ENCODE assay signal across 8 cellular contexts in genomic region chr4:81724925-81725329, GRCh38.
DNase-seq lines count a peak whose midpoint lies in the region; ATAC-seq and TF ChIP-seq lines count a peak whose summit lies in the region.

No MANE protein-coding gene starts in this region.

- no peaks in the 10 kb centered on the region for H3K36me3 Mint-ChIP-seq in activated T-helper 17 cell treated with anti-CD3 and anti-CD28 coated beads, Interleukin-2, amount 50 U/mL, for 72 hours (ENCODE audit: low read depth)

- H3K4me3 ChIP-seq in HEK293 (ENCODE audit: low read depth, low read length): no peak overlapping the region

- POLR2A ChIA-PET in HEK293 (lab: Yijun Ruan, JAX): no interaction called here

- no peaks in the 10 kb centered on the region for H3K9me3 ChIP-seq in HEK293 (ENCODE audit: control insufficient read depth, insufficient read depth, low read depth, low read length)

- CTCF ChIA-PET in HEK293 (lab: Yijun Ruan, JAX): interaction anchor here (0.6 kb wide), 1 partner anchor 981 kb away, joined by 4 read pairs; no protein-coding TSS in a partner anchor

- peaks cover 3% of the 10 kb centered on the region for H3K9me3 Mint-ChIP-seq in activated T-helper 17 cell treated with anti-CD3 and anti-CD28 coated beads, Interleukin-2, amount 50 U/mL, for 72 hours

- no peaks in the 10 kb centered on the region for H3K36me3 ChIP-seq in HEK293 (ENCODE audit: control insufficient read depth in 2 of 2, insufficient read depth in 1 of 2, low read length in 2 of 2)

- no peak for TF ChIP-seq CTCF in HEK293 (tag by site-specific recombination; IDR thresholded peaks at IDR 0.05)

- H3K4me1 Mint-ChIP-seq in activated T-helper 17 cell treated with anti-CD3 and anti-CD28 coated beads, Interleukin-2, amount 50 U/mL, for 72 hours: peaks cover 6% of the 10 kb centered on the region

- H3K27ac Mint-ChIP-seq in activated T-helper 17 cell treated with anti-CD3 and anti-CD28 coated beads, Interleukin-2, amount 50 U/mL, for 72 hours: peak overlapping the region; percentile 37

- H3K4me1 ChIP-seq in HEK293 (ENCODE audit: control insufficient read depth, insufficient read depth, low read length): peaks cover 7% of the 10 kb centered on the region; the same call in 1 of the 2 replicates

- H3K27ac ChIP-seq in HEK293 (ENCODE audit: extremely low read depth, low read depth, low read length): no peak overlapping the region

- DNase-seq in NCI-H187 treated with DMSO at 0.1 percent for 48 hours (lab: John Stamatoyannopoulos, UW) (peak; percentile 40), hypothalamus (lab: John Stamatoyannopoulos, UW) (peak in 38 of 51 donors; percentile 2 to 77 (median 39)), 8988T (no peak)
- DNase-seq in stimulated activated CD4-positive, alpha-beta T cell treated with anti-CD3 and anti-CD28 coated beads, Interleukin-1b, Interleukin-23, amount 100 ng/mL, for 24 hours (ENCODE audit: low read depth in 4 of 4, low spot score in 1 of 4): peak; percentile 17 to 51 (median 38)

- H3K27me3 Mint-ChIP-seq in activated T-helper 17 cell treated with anti-CD3 and anti-CD28 coated beads, Interleukin-2, amount 50 U/mL, for 72 hours: peaks cover 11% of the 10 kb centered on the region

- no peak overlapping the region for H3K4me3 Mint-ChIP-seq in activated T-helper 17 cell treated with anti-CD3 and anti-CD28 coated beads, Interleukin-2, amount 50 U/mL, for 72 hours

- peak; percentile 99 for ATAC-seq in GM18498 (IDR thresholded peaks at IDR 0.05; ENCODE audit: unreplicated experiment)
- ATAC-seq in activated T-helper 17 cell treated with anti-CD3 and anti-CD28 coated beads, Interleukin-2, amount 50 U/mL, for 72 hours (replicated peaks): peak; percentile 100
- no peak for ATAC-seq in SK-N-SH treated with all-trans-retinoic acid at 6 μM for 48 hours

TF ChIP-seq in HEK293, 187 proteins besides CTCF, POLR2A, EP300 and RAD21 (continues in another document):
- peak; percentile 92 for TF ChIP-seq SCRT2 (tag by site-specific recombination; IDR thresholded peaks at IDR 0.05)
- peak; percentile 47; the same call in 1 of the 2 replicates for TF ChIP-seq ZFHX2 (tag by site-specific recombination; conservative IDR thresholded peaks at IDR 0.05)
- no peak for TF ChIP-seq ZNF513 (tag by site-specific recombination; IDR thresholded peaks at IDR 0.05)
- no peak for TF ChIP-seq ZNF324 (tag by site-specific recombination; IDR thresholded peaks at IDR 0.05)
- TF ChIP-seq KLF10 (tag by site-specific recombination; IDR thresholded peaks at IDR 0.05): peak; percentile 66; the same call in 1 of the 2 replicates
- no peak for TF ChIP-seq KLF1 (tag by site-specific recombination; IDR thresholded peaks at IDR 0.05)
- peak; percentile 58 for TF ChIP-seq SP7 (tag by site-specific recombination; IDR thresholded peaks at IDR 0.05)
- peak; percentile 72 for TF ChIP-seq GLIS1 (tag by site-specific recombination; IDR thresholded peaks at IDR 0.05)
- TF ChIP-seq ZNF692 (tag by site-specific recombination; IDR thresholded peaks at IDR 0.05): 0 out of 2 replicates have a peak, but pooled peaks have one; percentile 16
- TF ChIP-seq TRIM28 (IDR thresholded peaks at IDR 0.05; ENCODE audit: borderline replicate concordance, low read length): peak; percentile 40; the same call in 1 of the 2 replicates
- TF ChIP-seq KLF9 (tag by site-specific recombination; IDR thresholded peaks at IDR 0.05; ENCODE audit: low read depth): no peak
- TF ChIP-seq ZNF629 (tag by site-specific recombination; IDR thresholded peaks at IDR 0.05): peak; percentile 61; the same call in 1 of the 2 replicates

TF ChIP-seq in SK-N-SH treated with all-trans-retinoic acid at 6 μM for 48 hours, 23 proteins besides CTCF, POLR2A, EP300 and RAD21:
- TF ChIP-seq ZNF8 (CRISPR knock-in tag; IDR thresholded peaks at IDR 0.05): no peak
- no peak for TF ChIP-seq ZC3H10 (CRISPR knock-in tag; IDR thresholded peaks at IDR 0.05)
- no peak for TF ChIP-seq CSDC2 (CRISPR knock-in tag; IDR thresholded peaks at IDR 0.05)
- TF ChIP-seq CSRNP3 (CRISPR knock-in tag; IDR thresholded peaks at IDR 0.05): no peak
- no peak for TF ChIP-seq SNAI2 (CRISPR knock-in tag; IDR thresholded peaks at IDR 0.05)
- no peak for TF ChIP-seq RARB (CRISPR knock-in tag; IDR thresholded peaks at IDR 0.05)
- no peak for TF ChIP-seq PPARA (CRISPR knock-in tag; IDR thresholded peaks at IDR 0.05; ENCODE audit: borderline replicate concordance)
- no peak for TF ChIP-seq TCF4 (CRISPR knock-in tag; IDR thresholded peaks at IDR 0.05; ENCODE audit: borderline replicate concordance)
- TF ChIP-seq POU6F1 (CRISPR knock-in tag; IDR thresholded peaks at IDR 0.05; ENCODE audit: borderline replicate concordance, low read depth): no peak
- no peak for TF ChIP-seq ZFP30 (CRISPR knock-in tag; IDR thresholded peaks at IDR 0.05)
- no peak for TF ChIP-seq BACH2 (CRISPR knock-in tag; IDR thresholded peaks at IDR 0.05; ENCODE audit: borderline replicate concordance)
- no peak for TF ChIP-seq TOX (CRISPR knock-in tag; IDR thresholded peaks at IDR 0.05; ENCODE audit: borderline replicate concordance)
- no peak for TF ChIP-seq CREB5 (CRISPR knock-in tag; IDR thresholded peaks at IDR 0.05; ENCODE audit: low read depth)
- no peak for TF ChIP-seq GLIS3 (CRISPR knock-in tag; IDR thresholded peaks at IDR 0.05)
- TF ChIP-seq ZNF565 (CRISPR knock-in tag; conservative IDR thresholded peaks at IDR 0.05; ENCODE audit: low read depth): no peak
- TF ChIP-seq ZNF70 (CRISPR knock-in tag; IDR thresholded peaks at IDR 0.05): no peak
- TF ChIP-seq ISL1 (CRISPR knock-in tag; IDR thresholded peaks at IDR 0.05): no peak
- TF ChIP-seq ZFP3 (CRISPR knock-in tag; IDR thresholded peaks at IDR 0.05): no peak
- TF ChIP-seq ARNTL (CRISPR knock-in tag; IDR thresholded peaks at IDR 0.05; ENCODE audit: borderline replicate concordance, low read depth): no peak
